In genomic region chr15:64695571-64695992, GRCh38 we compare ENCODE assay signal across 1 cellular context.
TF ChIP-seq lines count a peak whose summit lies in the region.

No MANE protein-coding gene starts in this region.

TF ChIP-seq in K562, 482 proteins besides CTCF, POLR2A, EP300 and RAD21 (continued from another document and continues in another):
- TF ChIP-seq, protein P1, sequence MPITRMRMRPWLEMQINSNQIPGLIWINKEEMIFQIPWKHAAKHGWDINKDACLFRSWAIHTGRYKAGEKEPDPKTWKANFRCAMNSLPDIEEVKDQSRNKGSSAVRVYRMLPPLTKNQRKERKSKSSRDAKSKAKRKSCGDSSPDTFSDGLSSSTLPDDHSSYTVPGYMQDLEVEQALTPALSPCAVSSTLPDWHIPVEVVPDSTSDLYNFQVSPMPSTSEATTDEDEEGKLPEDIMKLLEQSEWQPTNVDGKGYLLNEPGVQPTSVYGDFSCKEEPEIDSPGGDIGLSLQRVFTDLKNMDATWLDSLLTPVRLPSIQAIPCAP (CRISPR knock-in tag; IDR thresholded peaks at IDR 0.05; ENCODE audit: borderline replicate concordance) = no peak
- TF ChIP-seq NCOR1 (IDR thresholded peaks at IDR 0.05) = peak; percentile 96
- TF ChIP-seq KLF6 (CRISPR knock-in tag; IDR thresholded peaks at IDR 0.05; ENCODE audit: borderline replicate concordance) = peak; percentile 77; the same call in 1 of the 2 replicates
- peak; percentile 78 for TF ChIP-seq SP1 (CRISPR knock-in tag; IDR thresholded peaks at IDR 0.05)
- no peak for TF ChIP-seq E4F1 (CRISPR knock-in tag; IDR thresholded peaks at IDR 0.05; ENCODE audit: borderline replicate concordance)
- peak; percentile 96 for TF ChIP-seq MEIS2 (IDR thresholded peaks at IDR 0.05; ENCODE audit: partially characterized antibody)
- peak; percentile 99 for TF ChIP-seq VEZF1 (CRISPR knock-in tag; IDR thresholded peaks at IDR 0.05)
- peak; percentile 91 for TF ChIP-seq HMGN3 (IDR thresholded peaks at IDR 0.05; ENCODE audit: borderline replicate concordance, extremely low read depth, insufficient read length, low read depth, low read length)
- no peak for TF ChIP-seq ZNF586 (CRISPR knock-in tag; conservative IDR thresholded peaks at IDR 0.05)
- peak; percentile 71 to 84 for TF ChIP-seq FOXK2 (conservative IDR thresholded peaks at IDR 0.05 in 1 of 2, IDR thresholded peaks at IDR 0.05 in 1 of 2; ENCODE audit: low read depth in 2 of 2)
- TF ChIP-seq CBX5 (IDR thresholded peaks at IDR 0.05; ENCODE audit: borderline replicate concordance, low read depth) = no peak
- no peak for TF ChIP-seq HDAC6 (IDR thresholded peaks at IDR 0.05; ENCODE audit: low read depth, low read length)
- TF ChIP-seq LARP7 (IDR thresholded peaks at IDR 0.05) = no peak
- no peak for TF ChIP-seq ZNF217 (CRISPR knock-in tag; IDR thresholded peaks at IDR 0.05)
- peak; percentile 35; the same call in 1 of the 2 replicates for TF ChIP-seq ZNF239 (CRISPR knock-in tag; IDR thresholded peaks at IDR 0.05)
- TF ChIP-seq, protein P2, sequence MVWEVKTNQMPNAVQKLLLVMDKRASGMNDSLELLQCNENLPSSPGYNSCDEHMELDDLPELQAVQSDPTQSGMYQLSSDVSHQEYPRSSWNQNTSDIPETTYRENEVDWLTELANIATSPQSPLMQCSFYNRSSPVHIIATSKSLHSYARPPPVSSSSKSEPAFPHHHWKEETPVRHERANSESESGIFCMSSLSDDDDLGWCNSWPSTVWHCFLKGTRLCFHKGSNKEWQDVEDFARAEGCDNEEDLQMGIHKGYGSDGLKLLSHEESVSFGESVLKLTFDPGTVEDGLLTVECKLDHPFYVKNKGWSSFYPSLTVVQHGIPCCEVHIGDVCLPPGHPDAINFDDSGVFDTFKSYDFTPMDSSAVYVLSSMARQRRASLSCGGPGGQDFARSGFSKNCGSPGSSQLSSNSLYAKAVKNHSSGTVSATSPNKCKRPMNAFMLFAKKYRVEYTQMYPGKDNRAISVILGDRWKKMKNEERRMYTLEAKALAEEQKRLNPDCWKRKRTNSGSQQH (CRISPR knock-in tag; IDR thresholded peaks at IDR 0.05) = peak; percentile 59; the same call in 1 of the 2 replicates
- TF ChIP-seq ZNF324 (CRISPR knock-in tag; IDR thresholded peaks at IDR 0.05) = no peak
- TF ChIP-seq, protein P3, sequence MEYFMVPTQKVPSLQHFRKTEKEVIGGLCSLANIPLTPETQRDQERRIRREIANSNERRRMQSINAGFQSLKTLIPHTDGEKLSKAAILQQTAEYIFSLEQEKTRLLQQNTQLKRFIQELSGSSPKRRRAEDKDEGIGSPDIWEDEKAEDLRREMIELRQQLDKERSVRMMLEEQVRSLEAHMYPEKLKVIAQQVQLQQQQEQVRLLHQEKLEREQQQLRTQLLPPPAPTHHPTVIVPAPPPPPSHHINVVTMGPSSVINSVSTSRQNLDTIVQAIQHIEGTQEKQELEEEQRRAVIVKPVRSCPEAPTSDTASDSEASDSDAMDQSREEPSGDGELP (CRISPR knock-in tag; IDR thresholded peaks at IDR 0.05; ENCODE audit: borderline replicate concordance) = peak; percentile 85
- no peak for TF ChIP-seq HNRNPLL (IDR thresholded peaks at IDR 0.05; ENCODE audit: low read depth, low read length, poor library complexity, severe bottlenecking)
- TF ChIP-seq CREB3L1 (IDR thresholded peaks at IDR 0.05; ENCODE audit: borderline replicate concordance, low read depth) = 0 out of 2 replicates have a peak, but pooled peaks have one; percentile 31
- TF ChIP-seq OTX1 (CRISPR knock-in tag; IDR thresholded peaks at IDR 0.05) = peak; percentile 74; the same call in 1 of the 2 replicates
- peak; percentile 98 for TF ChIP-seq CBFA2T3 (IDR thresholded peaks at IDR 0.05)
- peak; percentile 97 for TF ChIP-seq CCNT2 (IDR thresholded peaks at IDR 0.05; ENCODE audit: borderline replicate concordance, extremely low read depth, insufficient read length, low read depth, low read length)
- TF ChIP-seq NFATC3 (IDR thresholded peaks at IDR 0.05) = no peak
- TF ChIP-seq E2F4 (CRISPR knock-in tag; IDR thresholded peaks at IDR 0.05; ENCODE audit: low read depth) = no peak
- TF ChIP-seq U2AF2 (optimal IDR thresholded peaks at IDR 0.05; ENCODE audit: low read depth, low read length) = no peak
- TF ChIP-seq ZNF263 (CRISPR knock-in tag; IDR thresholded peaks at IDR 0.05; ENCODE audit: borderline replicate concordance) = peak; percentile 69; the same call in 1 of the 2 replicates
- TF ChIP-seq POLR2AphosphoS5 (IDR thresholded peaks at IDR 0.05; ENCODE audit: control insufficient read depth, insufficient read depth, low read depth, low read length) = peak; percentile 93
- TF ChIP-seq MYNN (IDR thresholded peaks at IDR 0.05) = peak; percentile 88
- no peak for TF ChIP-seq MYNN (CRISPR knock-in tag; IDR thresholded peaks at IDR 0.05)
- peak; percentile 42; the same call in 1 of the 2 replicates for TF ChIP-seq ZNF583 (CRISPR knock-in tag; IDR thresholded peaks at IDR 0.05)
- TF ChIP-seq ZMIZ1 (IDR thresholded peaks at IDR 0.05; ENCODE audit: low read depth in 2 of 2, low read length in 2 of 2) = peak in 1 of 2 experiments; percentile 97; a peak in 2 of 4 replicates
- no peak for TF ChIP-seq ZSCAN32 (CRISPR knock-in tag; IDR thresholded peaks at IDR 0.05)
- peak; percentile 96 for TF ChIP-seq HES1 (IDR thresholded peaks at IDR 0.05; ENCODE audit: low read depth)
- peak in 1 of 3 experiments; percentile 26 for TF ChIP-seq YY1 (IDR thresholded peaks at IDR 0.05; ENCODE audit: borderline replicate concordance in 1 of 3, control insufficient read depth in 1 of 3, extremely low read depth in 1 of 3, insufficient read depth in 3 of 3, insufficient read length in 1 of 3, insufficient replicate concordance in 2 of 3, low read depth in 1 of 3, low read length in 2 of 3)
- no peak for TF ChIP-seq ZBTB34 (CRISPR knock-in tag; IDR thresholded peaks at IDR 0.05)
- TF ChIP-seq PTBP1 (IDR thresholded peaks at IDR 0.05; ENCODE audit: low read depth, low read length) = no peak
- peak; percentile 78; the same call in 1 of the 2 replicates for TF ChIP-seq PKNOX1 (IDR thresholded peaks at IDR 0.05)
- TF ChIP-seq ZBTB12 (CRISPR knock-in tag; IDR thresholded peaks at IDR 0.05) = no peak; the same call in 1 of the 2 replicates
- TF ChIP-seq KDM1A (IDR thresholded peaks at IDR 0.05) = peak; percentile 99
